Comparison of ENCODE assay signal across 8 cellular contexts in the genomic region with DNA sequence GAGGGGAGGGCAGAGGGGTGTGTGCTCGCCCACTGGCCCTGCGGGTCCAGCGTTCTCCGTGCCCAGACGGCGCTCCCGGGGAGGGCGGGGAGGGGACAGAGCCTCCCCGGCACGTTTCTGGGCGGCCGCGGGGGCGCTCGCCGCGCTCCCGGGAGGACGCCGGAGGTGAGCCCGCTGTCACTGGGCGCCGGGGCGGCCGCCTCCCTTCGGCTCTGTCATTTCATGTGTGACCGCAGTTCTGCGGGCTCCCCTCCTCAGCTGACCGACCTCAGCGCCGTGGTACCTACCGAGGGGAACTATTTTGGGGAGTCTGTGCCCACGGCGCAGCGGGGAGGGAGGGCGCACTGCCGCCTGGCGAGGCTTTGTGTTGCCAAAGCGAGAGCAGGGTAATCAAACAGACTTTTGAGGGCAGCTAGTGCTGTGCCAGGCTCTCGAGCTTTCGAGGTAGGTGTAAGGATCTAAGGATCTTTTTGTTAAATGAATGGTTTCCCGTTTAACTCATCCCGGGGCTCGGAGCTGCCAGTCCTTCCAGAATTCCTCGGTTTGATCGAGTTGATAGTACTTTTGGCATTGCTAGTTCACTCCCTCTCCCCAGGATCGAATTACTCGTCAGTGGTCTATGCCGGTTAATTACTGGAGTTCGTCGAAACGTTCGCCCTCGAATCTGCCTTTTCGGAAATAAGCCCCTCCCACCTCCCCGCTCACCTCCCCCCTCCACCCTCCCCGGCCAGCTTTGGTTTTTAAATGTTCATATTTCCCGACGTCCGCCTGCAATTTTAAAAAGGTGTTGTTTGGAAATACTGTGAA. TPM values are rescaled to one million over a fixed set of nuclear protein-coding genes. Genes with fewer than 3 reads are reported as not detected.
DNase-seq lines count a peak whose midpoint lies in the region; ATAC-seq and TF ChIP-seq lines count a peak whose summit lies in the region.

No MANE protein-coding gene starts in this region.

- peaks cover 0 to 4% of the 10 kb centered on the region in 2 donors for H3K36me3 ChIP-seq in muscle layer of duodenum (ENCODE audit: control insufficient read depth in 1 of 2, insufficient read depth in 2 of 2, low read length in 2 of 2)

- peaks cover 53% of the 10 kb centered on the region for H3K4me1 Mint-ChIP-seq in activated T-cell treated with anti-CD3 and anti-CD28 coated beads, Interleukin-2, amount 50 U/mL, for 24 hours (ENCODE audit: low read depth)

- H3K9me3 ChIP-seq in muscle layer of duodenum (ENCODE audit: control insufficient read depth in 1 of 2, low read length in 2 of 2) = no peaks in the 10 kb centered on the region

- TF ChIP-seq CTCF in AG09319 (IDR thresholded peaks at IDR 0.05; ENCODE audit: low read depth, low read length) = peak; percentile 23

- H3K36me3 Mint-ChIP-seq in activated T-cell treated with anti-CD3 and anti-CD28 coated beads, Interleukin-2, amount 50 U/mL, for 24 hours (ENCODE audit: low read depth) = peaks cover 59% of the 10 kb centered on the region

- no peaks in the 10 kb centered on the region for H3K9me3 Mint-ChIP-seq in activated T-cell treated with anti-CD3 and anti-CD28 coated beads, Interleukin-2, amount 50 U/mL, for 24 hours

- ATAC-seq in GM18868 (IDR thresholded peaks at IDR 0.05; ENCODE audit: unreplicated experiment) = peak; percentile 42
- ATAC-seq in HG03108 (IDR thresholded peaks at IDR 0.05; ENCODE audit: unreplicated experiment) = peak; percentile 46
- ATAC-seq in esophagus mucosa = peak; percentile 63

- H3K4me1 ChIP-seq in muscle layer of duodenum (ENCODE audit: control insufficient read depth in 1 of 2, insufficient read depth in 2 of 2, low read length in 2 of 2) = peaks cover 5 to 20% of the 10 kb centered on the region in 2 donors

- peak overlapping the region; percentile 100 for H3K27ac Mint-ChIP-seq in activated T-cell treated with anti-CD3 and anti-CD28 coated beads, Interleukin-2, amount 50 U/mL, for 24 hours

- H3K4me3 Mint-ChIP-seq in activated T-cell treated with anti-CD3 and anti-CD28 coated beads, Interleukin-2, amount 50 U/mL, for 24 hours = peak overlapping the region; percentile 90

- H3K4me3 ChIP-seq in muscle layer of duodenum (ENCODE audit: low read depth in 1 of 2, low read length in 2 of 2) = peak overlapping the region; percentile 77 to 78

- peak overlapping the region; percentile 100 for H3K27ac ChIP-seq in muscle layer of duodenum (ENCODE audit: low read length)

- DNase-seq in AG09319 (ENCODE audit: extremely low read depth, low read depth) (no peak), NCI-H774 (lab: John Stamatoyannopoulos, UW) (peak; percentile 52)
- DNase-seq in activated T-cell treated with anti-CD3 and anti-CD28 coated beads, Interleukin-2, amount 50 U/mL, for 24 hours = peak; percentile 84
- peak; percentile 45 to 82 (median 66) for DNase-seq in stimulated activated naive CD4-positive, alpha-beta T cell (lab: John Stamatoyannopoulos, UW)

- H3K27me3 ChIP-seq in muscle layer of duodenum (ENCODE audit: low read depth, low read length) = no peaks in the 10 kb centered on the region

- H3K27me3 Mint-ChIP-seq in activated T-cell treated with anti-CD3 and anti-CD28 coated beads, Interleukin-2, amount 50 U/mL, for 24 hours = no peaks in the 10 kb centered on the region

RNA-seq across cellular contexts. Expression of a gene that starts 1.9 kb away (rescaled TPM):
- 23.4 TPM for total RNA-seq in esophagus mucosa
